Comparison of ENCODE assay signal across 9 cellular contexts in genomic region chr11:107549253-107549953, GRCh38. TPM values are rescaled to one million over a fixed set of nuclear protein-coding genes. Genes with fewer than 3 reads are reported as not detected.
DNase-seq lines count a peak whose midpoint lies in the region; ATAC-seq, FAIRE-seq and TF ChIP-seq lines count a peak whose summit lies in the region.
"Had no signal": no experiment of that assay in that cellular context is flagged by ENCODE, and none has a peak within 500 bp of the region (broad histone marks: within the 10 kb centered on the region; RNA-seq: fewer than 3 reads in every experiment).

No MANE protein-coding gene starts in this region.

- H3K4me1 ChIP-seq in gastroesophageal sphincter: no peaks in the 10 kb centered on the region
- H3K4me1 ChIP-seq in small intestine (ENCODE audit: control insufficient read depth in 2 of 2, insufficient read depth in 1 of 2, low read depth in 1 of 2, low read length in 1 of 2): no peaks in the 10 kb centered on the region
- H3K4me1 ChIP-seq: BLaER1 treated with 17β-estradiol and CSF1 and Interleukin-3, amounts not matched to agents 10 nM and 100 nM had no signal

- H3K36me3 ChIP-seq in gastroesophageal sphincter (peaks cover 0 to 55% of the 10 kb centered on the region in 2 donors), small intestine (ENCODE audit: control insufficient read depth in 2 of 2, insufficient read depth in 2 of 2, low read length in 2 of 2) (peaks cover 0 to 2% of the 10 kb centered on the region in 2 donors)

- TF ChIP-seq CTCF in gastroesophageal sphincter (IDR thresholded peaks at IDR 0.05): peak; percentile 65 to 81 (median 73)

- WGBS in gastroesophageal sphincter (ENCODE audit: low coverage in 1 of 2), 2 donors: 62 to 70% methylated on average over 5 to 6 of the region's 6 CpGs
- 71 to 77% (median 71%) methylated on average over 6 of the region's 6 CpGs for WGBS in small intestine, 3 donors

- H3K27ac ChIP-seq in gastroesophageal sphincter: no peak overlapping the region
- H3K27ac ChIP-seq in small intestine (ENCODE audit: low read depth in 1 of 2, low read length in 1 of 2): no peak overlapping the region
- H3K27ac ChIP-seq: BLaER1 treated with 17β-estradiol and CSF1 and Interleukin-3, amounts not matched to agents 10 nM and 100 nM had no signal

- no peak for TF ChIP-seq EP300 in gastroesophageal sphincter (IDR thresholded peaks at IDR 0.05)

- ATAC-seq in GM19395 (IDR thresholded peaks at IDR 0.05; ENCODE audit: unreplicated experiment): peak; percentile 85
- ATAC-seq in gastroesophageal sphincter: no peak
- ATAC-seq in HG03097 (IDR thresholded peaks at IDR 0.05; ENCODE audit: low FRiP score, unreplicated experiment): no peak

- DNase-seq in NCI-H1092 (lab: John Stamatoyannopoulos, UW) (peak; percentile 10), NCI-H1092 treated with DMSO at 0.1 percent for 48 hours (lab: John Stamatoyannopoulos, UW) (no peak), NCI-H1105 (lab: John Stamatoyannopoulos, UW) (peak; percentile 2), small intestine (peak; percentile 42)
- peak; percentile 15 to 25 for DNase-seq in activated CD4-positive, alpha-beta T cell treated with anti-CD3 and anti-CD28 coated beads, Interleukin-2, amount 50 U/mL, for 48 hours

- H3K9me3 ChIP-seq in gastroesophageal sphincter (no peaks in the 10 kb centered on the region), small intestine (ENCODE audit: control insufficient read depth, low read depth) (no peaks in the 10 kb centered on the region)
- H3K9me3 ChIP-seq: BLaER1 treated with 17β-estradiol and CSF1 and Interleukin-3, amounts not matched to agents 10 nM and 100 nM had no signal

- no peak for TF ChIP-seq POLR2A in gastroesophageal sphincter (IDR thresholded peaks at IDR 0.05)

- FAIRE-seq in small intestine (lab: Jason Lieb, UNC): peak; percentile 26

- H3K27me3 ChIP-seq in gastroesophageal sphincter (no peaks in the 10 kb centered on the region), small intestine (ENCODE audit: control insufficient read depth in 2 of 2, insufficient read depth in 2 of 2, low read length in 2 of 2) (no peaks in the 10 kb centered on the region)
- H3K27me3 ChIP-seq: BLaER1 treated with 17β-estradiol and CSF1 and Interleukin-3, amounts not matched to agents 10 nM and 100 nM had no signal

- H3K4me3 ChIP-seq in gastroesophageal sphincter (no peak overlapping the region), small intestine (ENCODE audit: low read depth in 1 of 2, low read length in 2 of 2) (no peak overlapping the region)
- H3K4me3 ChIP-seq: BLaER1 treated with 17β-estradiol and CSF1 and Interleukin-3, amounts not matched to agents 10 nM and 100 nM had no signal

RNA-seq across cellular contexts. Expression of gene ALKBH8, which starts 16.1 kb away (rescaled TPM):
- total RNA-seq in gastroesophageal sphincter: 10 to 100 TPM in 2 of 4 donors, 1 to 10 TPM in 2; 4.9 to 11.4 (median 8.3) TPM
- polyA plus RNA-seq in small intestine: 1 to 10 TPM; 1.8 to 3.9 (median 2.2) TPM

RNA-seq across cellular contexts. Expression of gene ELMOD1, which starts 41.5 kb away (rescaled TPM):
- 1 to 10 TPM in 1 of 4 donors, under 1 TPM in 1, not detected in 2; 0.66 to 2.7 TPM for total RNA-seq in gastroesophageal sphincter
- polyA plus RNA-seq in small intestine: under 1 TPM in 1 of 3 donors, not detected in 2; 0.58 TPM
